Comparison of ENCODE assay signal across 1 cellular context in genomic region chr11:7525424-7525823, GRCh38.
TF ChIP-seq lines count a peak whose summit lies in the region.

No MANE protein-coding gene starts in this region.

TF ChIP-seq in HepG2, 621 proteins besides CTCF, POLR2A, EP300 and RAD21 (continued from another document and continues in another):
- TF ChIP-seq ARID3A (IDR thresholded peaks at IDR 0.05; ENCODE audit: low read depth, low read length) (peak; percentile 61; the same call in 1 of the 2 replicates), ZBED4 (CRISPR knock-in tag; IDR thresholded peaks at IDR 0.05; ENCODE audit: borderline replicate concordance) (peak; percentile 68; the same call in 1 of the 2 replicates), DNMT3B (CRISPR knock-in tag; conservative IDR thresholded peaks at IDR 0.05) (no peak), SRSF4 (IDR thresholded peaks at IDR 0.05; ENCODE audit: low read depth, low read length, poor library complexity, severe bottlenecking) (no peak), ARID2 (CRISPR knock-in tag; IDR thresholded peaks at IDR 0.05; ENCODE audit: borderline replicate concordance) (no peak), ZBTB21 (CRISPR knock-in tag; IDR thresholded peaks at IDR 0.05) (no peak), CAMTA2 (CRISPR knock-in tag; IDR thresholded peaks at IDR 0.05; ENCODE audit: borderline replicate concordance) (no peak), HIC2 (CRISPR knock-in tag; IDR thresholded peaks at IDR 0.05; ENCODE audit: low read depth) (peak; percentile 61; the same call in 1 of the 2 replicates), NBN (conservative IDR thresholded peaks at IDR 0.05) (no peak), ZNF331 (CRISPR knock-in tag; IDR thresholded peaks at IDR 0.05) (peak; percentile 77; the same call in 1 of the 2 replicates), MTA3 (CRISPR knock-in tag; IDR thresholded peaks at IDR 0.05) (no peak), THAP11 (CRISPR knock-in tag; IDR thresholded peaks at IDR 0.05) (0 out of 2 replicates have a peak, but pooled peaks have one; percentile 35), KDM3A (CRISPR knock-in tag; IDR thresholded peaks at IDR 0.05; ENCODE audit: low read depth) (peak; percentile 34; the same call in 1 of the 2 replicates), ZNF629 (CRISPR knock-in tag; conservative IDR thresholded peaks at IDR 0.05) (no peak), ZFP62 (CRISPR knock-in tag; IDR thresholded peaks at IDR 0.05) (no peak), FOXC1 (CRISPR knock-in tag; IDR thresholded peaks at IDR 0.05; ENCODE audit: borderline replicate concordance) (no peak), DNMT1 (CRISPR knock-in tag; IDR thresholded peaks at IDR 0.05) (no peak), DBP (CRISPR knock-in tag; IDR thresholded peaks at IDR 0.05; ENCODE audit: not compliant biosample characterization) (no peak), ZNF75D (CRISPR knock-in tag; IDR thresholded peaks at IDR 0.05; ENCODE audit: borderline replicate concordance) (no peak), ZNF609 (CRISPR knock-in tag; IDR thresholded peaks at IDR 0.05; ENCODE audit: borderline replicate concordance) (peak; percentile 72; the same call in 1 of the 2 replicates), ZNF292 (CRISPR knock-in tag; IDR thresholded peaks at IDR 0.05; ENCODE audit: borderline replicate concordance, low read depth) (peak; percentile 68; the same call in 1 of the 2 replicates), ZKSCAN5 (CRISPR knock-in tag; IDR thresholded peaks at IDR 0.05) (no peak), PPARG (CRISPR knock-in tag; conservative IDR thresholded peaks at IDR 0.05) (0 out of 2 replicates have a peak, but pooled peaks have one; percentile 16), RCOR2 (CRISPR knock-in tag; IDR thresholded peaks at IDR 0.05) (peak; percentile 35; the same call in 1 of the 2 replicates), ZNF556 (CRISPR knock-in tag; IDR thresholded peaks at IDR 0.05; ENCODE audit: borderline replicate concordance) (peak; percentile 41; the same call in 1 of the 2 replicates), PRDM15 (CRISPR knock-in tag; IDR thresholded peaks at IDR 0.05) (peak; percentile 56; the same call in 1 of the 2 replicates), ZNF317 (CRISPR knock-in tag; IDR thresholded peaks at IDR 0.05) (peak; percentile 50; the same call in 1 of the 2 replicates), SAP130 (CRISPR knock-in tag; IDR thresholded peaks at IDR 0.05; ENCODE audit: low read depth) (peak; percentile 71), PAXIP1 (CRISPR knock-in tag; conservative IDR thresholded peaks at IDR 0.05) (peak; percentile 95), HOXA7 (CRISPR knock-in tag; IDR thresholded peaks at IDR 0.05) (no peak), ZNF484 (CRISPR knock-in tag; IDR thresholded peaks at IDR 0.05; ENCODE audit: borderline replicate concordance, low read depth) (no peak), ZBTB34 (CRISPR knock-in tag; IDR thresholded peaks at IDR 0.05) (peak; percentile 47; the same call in 1 of the 2 replicates), SMAD3 (CRISPR knock-in tag; IDR thresholded peaks at IDR 0.05) (no peak)
